Comparison of ENCODE assay signal across 8 cellular contexts in genomic region chr2:96531872-96532505, GRCh38. TPM values are rescaled to one million over a fixed set of nuclear protein-coding genes. Genes with fewer than 3 reads are reported as not detected.
DNase-seq lines count a peak whose midpoint lies in the region; ATAC-seq, FAIRE-seq and TF ChIP-seq lines count a peak whose summit lies in the region.

No MANE protein-coding gene starts in this region.

- dilution Hi-C loops in keratinocyte (cut with MboI; ENCODE audit: extremely low pct_ligation_motif_present, low sequenced_read_pairs) = no loop called here

- H3K4me1 ChIP-seq in keratinocyte (ENCODE audit: control insufficient read depth, extremely low read depth, insufficient read depth, low read length) = peaks cover 38% of the 10 kb centered on the region

- peak overlapping the region; percentile 86 for H2AFZ ChIP-seq in keratinocyte (ENCODE audit: control insufficient read depth, low read length)

- H3K27me3 ChIP-seq in keratinocyte (ENCODE audit: control insufficient read depth, extremely low read depth, insufficient read depth, low read length) = peaks cover 21% of the 10 kb centered on the region

- TF ChIP-seq CTCF in keratinocyte (optimal IDR thresholded peaks at IDR 0.05 in 1 of 3, IDR thresholded peaks at IDR 0.05 in 1 of 3, conservative IDR thresholded peaks at IDR 0.05 in 1 of 3; ENCODE audit: extremely low read depth in 1 of 3, insufficient read depth in 2 of 3, low read length in 3 of 3) = no peak

- peak overlapping the region; percentile 52 for H3K27ac ChIP-seq in keratinocyte (ENCODE audit: control insufficient read depth, insufficient read depth, low read length)

- H4K20me1 ChIP-seq in keratinocyte (ENCODE audit: control insufficient read depth, extremely low read depth, insufficient read depth, low read length) = no peaks in the 10 kb centered on the region

- peak overlapping the region; percentile 76 for H3K9ac ChIP-seq in keratinocyte (ENCODE audit: control insufficient read depth, extremely low read depth, insufficient read depth, low read length)

- no peaks in the 10 kb centered on the region for H3K36me3 ChIP-seq in keratinocyte (ENCODE audit: control insufficient read depth in 2 of 2, extremely low read depth in 1 of 2, insufficient read depth in 2 of 2, low read length in 2 of 2)

- H3K4me2 ChIP-seq in keratinocyte (ENCODE audit: control insufficient read depth, extremely low read depth, insufficient read depth, low read depth, low read length) = peak overlapping the region; percentile 85

- peak; percentile 73 for FAIRE-seq in keratinocyte (lab: Jason Lieb, UNC)

- peak overlapping the region; percentile 14 to 62 (median 32) for H3K4me3 ChIP-seq in keratinocyte (ENCODE audit: control insufficient read depth in 2 of 3, extremely low read depth in 1 of 3, insufficient read depth in 2 of 3, low read depth in 1 of 3, low read length in 3 of 3)

- peak; percentile 90 for DNase-seq in DMS53 treated with DMSO at 0.1 percent for 48 hours (lab: John Stamatoyannopoulos, UW; ENCODE audit: unreplicated experiment)
- peak; percentile 91 for DNase-seq in NCI-H226
- peak; percentile 79 to 84 for DNase-seq in activated CD4-positive, alpha-beta T cell treated with anti-CD3 and anti-CD28 coated beads for 24 hours (ENCODE audit: low read depth in 2 of 2)
- peak; percentile 36 for DNase-seq in cerebellar cortex (ENCODE audit: low spot score)
- peak; percentile 92 for DNase-seq in keratinocyte (ENCODE audit: low read depth, low spot score)
- DNase-seq in stimulated activated CD4-positive, alpha-beta T cell treated with anti-CD3 and anti-CD28 coated beads, Interleukin-12 subunit alpha, Interleukin-12 subunit beta, amount 100 ng/mL, for 4 hours = peak; percentile 80
- DNase-seq in cortex of kidney (lab: John Stamatoyannopoulos, UW) = no peak

- peak; percentile 25 for ATAC-seq in HG02870 (IDR thresholded peaks at IDR 0.05; ENCODE audit: unreplicated experiment)

- H3K79me2 ChIP-seq in keratinocyte (ENCODE audit: control insufficient read depth, insufficient read depth, low read length) = no peaks in the 10 kb centered on the region

- H3K9me3 ChIP-seq in keratinocyte (ENCODE audit: control insufficient read depth, low read depth, low read length) = no peaks in the 10 kb centered on the region

- no peaks in the 10 kb centered on the region for H3K9me1 ChIP-seq in keratinocyte (ENCODE audit: control insufficient read depth, extremely low read depth, insufficient read depth, low read length)

RNA-seq across cellular contexts. Expression of gene ARID5A, which starts 4.6 kb away (rescaled TPM):
- polyA plus RNA-seq in keratinocyte = 1.6 to 2.8 TPM (median 1.9 TPM) in 3 replicates
- 3.4 TPM for polyA plus RNA-seq in keratinocyte (2011; ENCODE audit: low read depth)
- polyA plus RNA-seq in keratinocyte (2011; cell fraction: cytosol; rRNA removed) = 0.98 and 2.6 TPM in 2 replicates
- polyA plus RNA-seq in keratinocyte (2011; cell fraction: nucleus; rRNA removed) = 2.4 and 3.3 TPM in 2 replicates
- polyA plus RNA-seq in keratinocyte (2012; ENCODE audit: low replicate concordance) = 3.0 and 4.9 TPM in 2 replicates
- 0.86 to 4.1 TPM (median 0.93 TPM) in 3 replicates for polyA minus RNA-seq in keratinocyte
- 3.1 TPM for polyA minus RNA-seq in keratinocyte (2011; cell fraction: cytosol; rRNA and poly(A)+ RNA removed)
- polyA minus RNA-seq in keratinocyte (2011; cell fraction: nucleus; rRNA and poly(A)+ RNA removed) = 1.0 and 2.4 TPM in 2 replicates

RNA-seq across cellular contexts. Expression of gene NEURL3, which starts 26.8 kb away (rescaled TPM):
- 0.05 to 0.06 TPM in 2 of 3 replicates, not detected in the other for polyA plus RNA-seq in keratinocyte
- polyA plus RNA-seq in keratinocyte (2011; ENCODE audit: low read depth) = not detected
- not detected in 2 replicates for polyA plus RNA-seq in keratinocyte (2011; cell fraction: cytosol; rRNA removed)
- 0.15 and 0.48 TPM in 2 replicates for polyA plus RNA-seq in keratinocyte (2011; cell fraction: nucleus; rRNA removed)
- polyA plus RNA-seq in keratinocyte (2012; ENCODE audit: low replicate concordance) = 0.20 TPM in 1 of 2 replicates, not detected in the other
- polyA minus RNA-seq in keratinocyte = not detected in 3 replicates
- not detected for polyA minus RNA-seq in keratinocyte (2011; cell fraction: cytosol; rRNA and poly(A)+ RNA removed)
- 0.32 TPM in 1 of 2 replicates, not detected in the other for polyA minus RNA-seq in keratinocyte (2011; cell fraction: nucleus; rRNA and poly(A)+ RNA removed)
